Comparison of ENCODE assay signal across 11 cellular contexts in genomic region chr7:135238112-135238744, GRCh38. TPM values are rescaled to one million over a fixed set of nuclear protein-coding genes. Genes with fewer than 3 reads are reported as not detected.
DNase-seq lines count a peak whose midpoint lies in the region; ATAC-seq and TF ChIP-seq lines count a peak whose summit lies in the region.
"Had no signal": no experiment of that assay in that cellular context is flagged by ENCODE, and none has a peak within 500 bp of the region (broad histone marks: within the 10 kb centered on the region; RNA-seq: fewer than 3 reads in every experiment).

No MANE protein-coding gene starts in this region.

- no peak overlapping the region for H3K18ac ChIP-seq in trophoblast cell (ENCODE audit: low read length)

- H2AK5ac ChIP-seq in trophoblast cell (ENCODE audit: low read length): no peak overlapping the region

- H2AFZ ChIP-seq in MM.1S (ENCODE audit: low read length) (no peak overlapping the region), trophoblast cell (ENCODE audit: insufficient read depth, low read length, poor library complexity) (no peak overlapping the region)

- no CpG with 5 or more reads among the region's 11 CpGs for WGBS in trophoblast cell (ENCODE audit: extremely low coverage, insufficient coverage, insufficient read length)

- H3K27me3 ChIP-seq in MM.1S (replicated peaks; ENCODE audit: insufficient read depth, low read length) (no peaks in the 10 kb centered on the region), trophoblast cell (ENCODE audit: insufficient read depth, low read length) (no peaks in the 10 kb centered on the region)

- no peak overlapping the region for H3K9ac ChIP-seq in MM.1S (ENCODE audit: low read length)
- H3K9ac ChIP-seq in trophoblast cell (ENCODE audit: low read length): no peak overlapping the region

- no peaks in the 10 kb centered on the region for H3K36me3 ChIP-seq in MM.1S (replicated peaks; ENCODE audit: insufficient read depth, low read length)
- no peaks in the 10 kb centered on the region for H3K36me3 ChIP-seq in trophoblast cell (ENCODE audit: control insufficient read depth in 1 of 2, insufficient read depth in 2 of 2, low read length in 2 of 2)

- no peak overlapping the region for H3K14ac ChIP-seq in trophoblast cell (ENCODE audit: low read length)

- peak; percentile 19 to 24 for DNase-seq in activated CD4-positive, alpha-beta T cell treated with anti-CD3 and anti-CD28 coated beads, Interleukin-2, amount 50 U/mL, for 48 hours
- no peak for DNase-seq in activated CD4-positive, alpha-beta T cell treated with anti-CD3 and anti-CD28 coated beads for 1 hour
- no peak for DNase-seq in MM.1S
- DNase-seq in cardiac fibroblast (ENCODE audit: low read depth in 2 of 2): no peak
- peak; percentile 28 to 55 for DNase-seq in trophoblast cell
- no peak for DNase-seq in GDM1 (lab: John Stamatoyannopoulos, UW)
- no peak for DNase-seq in epidermal melanocyte (ENCODE audit: insufficient read length, low spot score)
- DNase-seq: central memory CD4-positive, alpha-beta T cell; T1000 had no signal

- no peak overlapping the region for H3K27ac ChIP-seq in MM.1S (ENCODE audit: low read length)
- no peak overlapping the region for H3K27ac ChIP-seq in trophoblast cell (ENCODE audit: low read depth, low read length)

- H3K4me2 ChIP-seq in MM.1S (ENCODE audit: low read depth, low read length) (no peak overlapping the region), trophoblast cell (ENCODE audit: low read length) (no peak overlapping the region)

- H3K9me2 ChIP-seq in MM.1S (replicated peaks; ENCODE audit: insufficient read depth, low read length): no peaks in the 10 kb centered on the region

- H3K9me3 ChIP-seq in MM.1S (replicated peaks; ENCODE audit: insufficient read depth, low read length) (no peaks in the 10 kb centered on the region), trophoblast cell (ENCODE audit: insufficient read depth, low read depth, low read length) (no peaks in the 10 kb centered on the region)

- no peaks in the 10 kb centered on the region for H3K79me1 ChIP-seq in trophoblast cell (ENCODE audit: low read length)

- peaks cover 11% of the 10 kb centered on the region for H3F3A ChIP-seq in MM.1S (ENCODE audit: insufficient read depth, low read length)

- H3K4me1 ChIP-seq in MM.1S (ENCODE audit: low read length) (peaks cover 17% of the 10 kb centered on the region), trophoblast cell (ENCODE audit: control insufficient read depth in 1 of 2, insufficient read depth in 2 of 2, low read length in 2 of 2) (no peaks in the 10 kb centered on the region)

- TF ChIP-seq CTCF in MM.1S (IDR thresholded peaks at IDR 0.05; ENCODE audit: low read length) (peak; percentile 54), cardiac fibroblast (IDR thresholded peaks at IDR 0.05; ENCODE audit: low read depth, low read length) (peak; percentile 56)

- H4K20me1 ChIP-seq in MM.1S (ENCODE audit: insufficient read depth, low read length): no peaks in the 10 kb centered on the region

- no peak overlapping the region for H4K8ac ChIP-seq in trophoblast cell (ENCODE audit: low read depth, low read length)

- H2BK12ac ChIP-seq in trophoblast cell (ENCODE audit: low read length): no peak overlapping the region

- H4K12ac ChIP-seq in trophoblast cell (ENCODE audit: low read depth, low read length): no peak overlapping the region

- H4K91ac ChIP-seq in trophoblast cell (ENCODE audit: low read depth, low read length): no peak overlapping the region

- ATAC-seq in HG03045 (IDR thresholded peaks at IDR 0.05; ENCODE audit: unreplicated experiment): no peak
- ATAC-seq: CD8-positive, alpha-beta T cell had no signal

- H2BK5ac ChIP-seq in trophoblast cell (ENCODE audit: low read depth, low read length, poor library complexity): no peak overlapping the region

- no peak overlapping the region for H2BK120ac ChIP-seq in trophoblast cell (ENCODE audit: insufficient read depth, low read length, poor library complexity)

- H3K23ac ChIP-seq in trophoblast cell (ENCODE audit: low read length): no peak overlapping the region

- H3K4ac ChIP-seq in trophoblast cell (ENCODE audit: low read depth, low read length): no peak overlapping the region

- no peak overlapping the region for H3K4me3 ChIP-seq in MM.1S (ENCODE audit: low read length)
- H3K4me3 ChIP-seq in cardiac fibroblast (replicated peaks in 1 of 2; ENCODE audit: low read depth in 2 of 2, low read length in 2 of 2): no peak overlapping the region
- H3K4me3 ChIP-seq in trophoblast cell (ENCODE audit: low read depth, low read length): no peak overlapping the region

- no peaks in the 10 kb centered on the region for H3K79me2 ChIP-seq in MM.1S (ENCODE audit: low read length)
- no peaks in the 10 kb centered on the region for H3K79me2 ChIP-seq in trophoblast cell (ENCODE audit: control insufficient read depth, insufficient read depth, low read length, poor library complexity)

RNA-seq across cellular contexts. Expression of gene STRA8, which starts 4.6 kb away (rescaled TPM):
- polyA plus RNA-seq in trophoblast cell (2013): not detected in 2 replicates

RNA-seq across cellular contexts. Expression of gene WDR91, which starts 26.9 kb away (rescaled TPM):
- 11.4 and 11.5 TPM in 2 replicates for polyA plus RNA-seq in trophoblast cell (2013)

Comparison
In these comparisons a context has a peak if more than half of its experiments do, and no peak if none do; other contexts are left out.
1. DNase-seq: peak in activated CD4-positive, alpha-beta T cell treated with anti-CD3 and anti-CD28 coated beads, Interleukin-2, amount 50 U/mL, for 48 hours (2 of 2) and trophoblast cell (2 of 2); none in activated CD4-positive, alpha-beta T cell treated with anti-CD3 and anti-CD28 coated beads for 1 hour (single experiment), MM.1S (single experiment), cardiac fibroblast (0 of 2), GDM1 (single experiment) and epidermal melanocyte (single experiment).